In genomic region chr9:113621309-113621791, GRCh38 we compare ENCODE assay signal across 9 cellular contexts.
DNase-seq lines count a peak whose midpoint lies in the region; ATAC-seq and TF ChIP-seq lines count a peak whose summit lies in the region.
"Had no signal": no experiment of that assay in that cellular context is flagged by ENCODE, and none has a peak within 500 bp of the region (broad histone marks: within the 10 kb centered on the region; RNA-seq: fewer than 3 reads in every experiment).

No MANE protein-coding gene starts in this region.

- TF ChIP-seq POLR2A in gastrocnemius medialis (IDR thresholded peaks at IDR 0.05) = no peak

- H3K79me2 ChIP-seq in GM23248 (ENCODE audit: insufficient read depth) = no peaks in the 10 kb centered on the region
- no peaks in the 10 kb centered on the region for H3K79me2 ChIP-seq in hepatocyte

- TF ChIP-seq CTCF in hepatocyte (IDR thresholded peaks at IDR 0.05; ENCODE audit: poor library complexity) = no peak
- no peak for TF ChIP-seq CTCF in gastrocnemius medialis (IDR thresholded peaks at IDR 0.05 in 4 of 5, conservative IDR thresholded peaks at IDR 0.05 in 1 of 5)

- peak overlapping the region; percentile 27; the same call in 1 of the 2 replicates for H2AFZ ChIP-seq in GM23248
- no peak overlapping the region for H2AFZ ChIP-seq in hepatocyte

- H3K27me3 ChIP-seq in GM23248 (replicated peaks; ENCODE audit: insufficient read depth) = no peaks in the 10 kb centered on the region
- no peaks in the 10 kb centered on the region for H3K27me3 ChIP-seq in hepatocyte
- no peaks in the 10 kb centered on the region for H3K27me3 ChIP-seq in gastrocnemius medialis

- H3K9me3 ChIP-seq in GM23248 (ENCODE audit: low read depth) (no peaks in the 10 kb centered on the region), hepatocyte (ENCODE audit: low read depth) (no peaks in the 10 kb centered on the region), gastrocnemius medialis (no peaks in the 10 kb centered on the region)

- H3K27ac ChIP-seq in GM23248 (peak overlapping the region; percentile 96), angular gyrus (ENCODE audit: low read depth, low read length) (peak overlapping the region; percentile 27), hepatocyte (peak overlapping the region; percentile 98), gastrocnemius medialis (peak overlapping the region; percentile 50 to 74 (median 68))

- H3F3A ChIP-seq in GM23248 (ENCODE audit: insufficient read depth) = peaks cover 34% of the 10 kb centered on the region

- H3K4me2 ChIP-seq in GM23248 (ENCODE audit: unreplicated experiment) (peak overlapping the region; percentile 78), hepatocyte (peak overlapping the region; percentile 59)

- H3K4me1 ChIP-seq in GM23248 (ENCODE audit: insufficient read depth) (peaks cover 57% of the 10 kb centered on the region), hepatocyte (ENCODE audit: insufficient read depth) (peaks cover 28% of the 10 kb centered on the region), gastrocnemius medialis (peaks cover 27 to 29% of the 10 kb centered on the region in 2 donors)

- H3K36me3 ChIP-seq in GM23248 (ENCODE audit: low read depth) (no peaks in the 10 kb centered on the region), hepatocyte (replicated peaks; ENCODE audit: insufficient read depth, low read depth) (no peaks in the 10 kb centered on the region), gastrocnemius medialis (no peaks in the 10 kb centered on the region)

- intact Hi-C loops in gastrocnemius medialis (cut with DNase I; ENCODE audit: low total_unique reads) = loop anchor here (2.0 kb wide), 1 partner anchor 27 kb away; no protein-coding TSS in a partner anchor

- peak; percentile 50 to 78 for ATAC-seq in gastrocnemius medialis

- 1 to 4% methylated on average over 14 of the region's 14 CpGs for WGBS in GM23248 (ENCODE audit: low coverage in 1 of 2, low lambda C conversion rate in 2 of 2, missing lambda C conversion rate in 2 of 2), 2 experiments
- 56% methylated on average over 14 of the region's 14 CpGs for WGBS in hepatocyte (ENCODE audit: low lambda C conversion rate, missing lambda C conversion rate)

- H4K20me1 ChIP-seq in GM23248 (ENCODE audit: insufficient read depth) = no peaks in the 10 kb centered on the region
- H4K20me1 ChIP-seq in hepatocyte (ENCODE audit: insufficient read depth, poor library complexity, severe bottlenecking) = no peaks in the 10 kb centered on the region

- H3K4me3 ChIP-seq in GM23248 (peak overlapping the region; percentile 30), hepatocyte (no peak overlapping the region), gastrocnemius medialis (no peak overlapping the region)

- in situ Hi-C loops in GM23248 (cut with MboI) (no loop called here), gastrocnemius medialis (cut with MboI; ENCODE audit: low sequenced_read_pairs in 4 of 4) (no loop called here)

- peak overlapping the region; percentile 79 for H3K9ac ChIP-seq in GM23248

- peak; percentile 97 for DNase-seq in GM23248
- DNase-seq in hepatocyte (ENCODE audit: low spot score) = peak; percentile 66
- DNase-seq in gastrocnemius medialis = peak in 1 of 2 donors; percentile 60
- no peak for DNase-seq in stimulated activated CD8-positive, alpha-beta memory T cell treated with anti-CD3 and anti-CD28 coated beads, Interleukin-4, amount 100 ng/mL, for 48 hours
- DNase-seq in RKO (ENCODE audit: low spot score) = no peak
- no peak for DNase-seq in SKM-1 treated with dmso at 0.1 percent for 144 hours (lab: John Stamatoyannopoulos, UW; ENCODE audit: unreplicated experiment)
- no peak for DNase-seq in NCI-H748 treated with DMSO at 0.1 percent for 48 hours (lab: John Stamatoyannopoulos, UW)
- DNase-seq: activated B cell treated with CpG ODN at 0.5 μM for 24 hours had no signal

- H3K9me2 ChIP-seq in GM23248 (ENCODE audit: insufficient read depth) = no peaks in the 10 kb centered on the region
- no peaks in the 10 kb centered on the region for H3K9me2 ChIP-seq in hepatocyte (replicated peaks; ENCODE audit: insufficient read depth)

Comparison
In these comparisons a context has a peak if more than half of its experiments do, and no peak if none do; other contexts are left out.
1. DNase-seq: peak in GM23248 (single experiment) and hepatocyte (single experiment); none in stimulated activated CD8-positive, alpha-beta memory T cell treated with anti-CD3 and anti-CD28 coated beads, Interleukin-4, amount 100 ng/mL, for 48 hours (single experiment), RKO (single experiment), SKM-1 treated with dmso at 0.1 percent for 144 hours (single experiment) and NCI-H748 treated with DMSO at 0.1 percent for 48 hours (single experiment).
2. H3K27ac ChIP-seq: peak in every context shown above with its lines; median percentile 98 in hepatocyte; 96 in GM23248; 68 in gastrocnemius medialis; 27 in angular gyrus.